Comparison of ENCODE assay signal across 19 cellular contexts in genomic region chr3:184654375-184654774, GRCh38. TPM values are rescaled to one million over a fixed set of nuclear protein-coding genes. Genes with fewer than 3 reads are reported as not detected.
DNase-seq lines count a peak whose midpoint lies in the region; FAIRE-seq and TF ChIP-seq lines count a peak whose summit lies in the region.
"Had no signal": no experiment of that assay in that cellular context is flagged by ENCODE, and none has a peak within 500 bp of the region (broad histone marks: within the 10 kb centered on the region; RNA-seq: fewer than 3 reads in every experiment).

No MANE protein-coding gene starts in this region.

- H3K27ac Mint-ChIP-seq in astrocyte (ENCODE audit: unreplicated experiment): peak overlapping the region; percentile 55
- H3K27ac Mint-ChIP-seq: CD4-positive, alpha-beta memory T cell had no signal

- no peak for TF ChIP-seq POLR2A in vagina (IDR thresholded peaks at IDR 0.05)

- H3K4me3 Mint-ChIP-seq in astrocyte (ENCODE audit: unreplicated experiment): no peak overlapping the region
- H3K4me3 Mint-ChIP-seq: CD4-positive, alpha-beta memory T cell had no signal

- no peak overlapping the region for H3K9ac ChIP-seq in astrocyte (ENCODE audit: low read length)
- no peak overlapping the region for H3K9ac ChIP-seq in trophoblast cell (ENCODE audit: low read length)
- H3K9ac ChIP-seq: GM23248 had no signal

- no peaks in the 10 kb centered on the region for H3K9me3 Mint-ChIP-seq in astrocyte (ENCODE audit: unreplicated experiment)

- H4K20me1 ChIP-seq in astrocyte (ENCODE audit: insufficient read depth, low read length): no peaks in the 10 kb centered on the region

- H3K18ac ChIP-seq in trophoblast cell (ENCODE audit: low read length): no peak overlapping the region

- H2BK120ac ChIP-seq in trophoblast cell (ENCODE audit: insufficient read depth, low read length, poor library complexity): no peak overlapping the region

- no peak overlapping the region for H3K4me3 ChIP-seq in astrocyte (ENCODE audit: insufficient read depth, low read depth, low read length)
- no peak overlapping the region for H3K4me3 ChIP-seq in trophoblast cell (ENCODE audit: low read depth, low read length)
- H3K4me3 ChIP-seq in vagina: no peak overlapping the region
- H3K4me3 ChIP-seq: GM23248 had no signal

- H3K23ac ChIP-seq in trophoblast cell (ENCODE audit: low read length): no peak overlapping the region

- no peak overlapping the region for H2BK5ac ChIP-seq in trophoblast cell (ENCODE audit: low read depth, low read length, poor library complexity)

- H3K4me2 ChIP-seq in astrocyte (ENCODE audit: low read length) (no peak overlapping the region), trophoblast cell (ENCODE audit: low read length) (no peak overlapping the region)

- no peak overlapping the region for H2BK12ac ChIP-seq in trophoblast cell (ENCODE audit: low read length)

- FAIRE-seq in astrocyte (lab: Jason Lieb, UNC) (no peak), GM19239 (lab: Jason Lieb, UNC) (no peak)
- FAIRE-seq: GM12891, GM18507, H1 had no signal

- H4K91ac ChIP-seq in trophoblast cell (ENCODE audit: low read depth, low read length): no peak overlapping the region

- peak; percentile 57 for DNase-seq in NCI-H69 (lab: John Stamatoyannopoulos, UW)
- no peak for DNase-seq in astrocyte (ENCODE audit: low read depth)
- peak; percentile 26 for DNase-seq in kidney tubule cell (ENCODE audit: low spot score)
- DNase-seq in trophoblast cell: peak; percentile 93 to 95
- no peak for DNase-seq in GM19239 (ENCODE audit: insufficient read length, low spot score)
- DNase-seq in vagina (ENCODE audit: extremely low spot score in 2 of 2): no peak
- DNase-seq: C1 segment of cervical spinal cord; Calu3; CD4-positive, alpha-beta memory T cell; COR-L47; DMS53; DMS79 treated with DMSO at 0.1 percent for 48 hours; GF-D8; GM23248; H7; HCEC 1CT had no signal

- H3K14ac ChIP-seq in trophoblast cell (ENCODE audit: low read length): no peak overlapping the region

- H3K27ac ChIP-seq in astrocyte (ENCODE audit: low read depth, low read length) (no peak overlapping the region), trophoblast cell (ENCODE audit: low read depth, low read length) (no peak overlapping the region), vagina (no peak overlapping the region)
- H3K27ac ChIP-seq: GM23248 had no signal

- peaks cover 21% of the 10 kb centered on the region for H3K79me1 ChIP-seq in trophoblast cell (ENCODE audit: low read length)

- H2AK5ac ChIP-seq in trophoblast cell (ENCODE audit: low read length): no peak overlapping the region

- peaks cover 39% of the 10 kb centered on the region for H3K4me1 Mint-ChIP-seq in astrocyte (ENCODE audit: low read depth, unreplicated experiment)
- H3K4me1 Mint-ChIP-seq: CD4-positive, alpha-beta memory T cell had no signal

- no peak overlapping the region for H4K12ac ChIP-seq in trophoblast cell (ENCODE audit: low read depth, low read length)

- intact Hi-C loops in vagina (cut with DNase I): no loop called here

- no peaks in the 10 kb centered on the region for H3K79me2 ChIP-seq in astrocyte (ENCODE audit: insufficient read depth, low read length)
- H3K79me2 ChIP-seq in trophoblast cell (ENCODE audit: control insufficient read depth, insufficient read depth, low read length, poor library complexity): no peaks in the 10 kb centered on the region

- no peak overlapping the region for H4K8ac ChIP-seq in trophoblast cell (ENCODE audit: low read depth, low read length)

- H3K36me3 ChIP-seq in astrocyte (ENCODE audit: insufficient read depth, low read length) (no peaks in the 10 kb centered on the region), trophoblast cell (ENCODE audit: control insufficient read depth in 1 of 2, insufficient read depth in 2 of 2, low read length in 2 of 2) (no peaks in the 10 kb centered on the region), vagina (no peaks in the 10 kb centered on the region)

- peaks cover 12% of the 10 kb centered on the region for H3K4me1 ChIP-seq in astrocyte (ENCODE audit: insufficient read depth, low read length)
- peaks cover 32 to 38% of the 10 kb centered on the region in 2 experiments for H3K4me1 ChIP-seq in trophoblast cell (ENCODE audit: control insufficient read depth in 1 of 2, insufficient read depth in 2 of 2, low read length in 2 of 2)
- H3K4me1 ChIP-seq in vagina: peaks cover 10% of the 10 kb centered on the region

- H3K27me3 ChIP-seq in astrocyte (ENCODE audit: insufficient read depth, low read length) (no peaks in the 10 kb centered on the region), trophoblast cell (ENCODE audit: insufficient read depth, low read length) (no peaks in the 10 kb centered on the region), vagina (no peaks in the 10 kb centered on the region)

- H3K4ac ChIP-seq in trophoblast cell (ENCODE audit: low read depth, low read length): no peak overlapping the region

- H2AFZ ChIP-seq in astrocyte (ENCODE audit: low read depth, low read length): no peak overlapping the region
- H2AFZ ChIP-seq in trophoblast cell (ENCODE audit: insufficient read depth, low read length, poor library complexity): no peak overlapping the region
- H2AFZ ChIP-seq: GM23248 had no signal

- no peak for TF ChIP-seq CTCF in astrocyte (IDR thresholded peaks at IDR 0.05; ENCODE audit: insufficient read depth, low read depth, low read length)
- no peak for TF ChIP-seq CTCF in vagina (IDR thresholded peaks at IDR 0.05)

- no peaks in the 10 kb centered on the region for H3K36me3 Mint-ChIP-seq in astrocyte (ENCODE audit: low read depth, unreplicated experiment)
- H3K36me3 Mint-ChIP-seq: CD4-positive, alpha-beta memory T cell had no signal

- peaks cover 8% of the 10 kb centered on the region for H3K27me3 Mint-ChIP-seq in astrocyte (ENCODE audit: low read depth, unreplicated experiment)

- H3K9me3 ChIP-seq in astrocyte (ENCODE audit: insufficient read depth, low read depth, low read length) (no peaks in the 10 kb centered on the region), trophoblast cell (ENCODE audit: insufficient read depth, low read depth, low read length) (no peaks in the 10 kb centered on the region), vagina (no peaks in the 10 kb centered on the region)

RNA-seq across cellular contexts. Expression of gene MAGEF1, which starts 57.5 kb away (rescaled TPM):
- total RNA-seq in astrocyte: 26.2 and 28.8 TPM in 2 replicates
- 28.9 and 31.1 TPM in 2 replicates for polyA plus RNA-seq in trophoblast cell (2013)
- 25.5 TPM for total RNA-seq in vagina

Comparison
In these comparisons a context has a peak if more than half of its experiments do, and no peak if none do; other contexts are left out.
1. DNase-seq: peak in NCI-H69 (single experiment), kidney tubule cell (single experiment) and trophoblast cell (2 of 2); none in astrocyte (single experiment), GM19239 (single experiment) and vagina (0 of 2).